Comparison of ENCODE assay signal across 2 cellular contexts in the genomic region with DNA sequence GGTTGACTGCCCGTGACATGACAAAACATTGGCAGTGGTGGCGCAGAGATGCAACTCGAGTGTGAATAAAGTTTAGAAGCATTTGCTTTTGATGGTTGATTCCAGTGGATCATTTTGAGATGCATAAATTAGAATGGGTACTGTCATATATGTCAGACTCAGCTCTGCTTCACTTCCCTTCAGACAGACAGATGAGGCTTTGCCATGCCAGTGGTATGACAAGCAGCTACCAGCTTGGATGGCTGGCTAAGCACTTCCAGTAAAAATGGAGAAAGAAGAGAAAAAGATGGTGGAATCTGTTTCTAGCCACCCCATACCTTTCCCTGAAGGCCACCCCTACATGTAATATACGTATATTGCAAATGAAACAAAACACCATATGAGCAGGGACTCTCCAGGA.
TF ChIP-seq lines count a peak whose summit lies in the region.

No MANE protein-coding gene starts in this region.

TF ChIP-seq in SK-N-SH, 30 proteins besides CTCF, POLR2A, EP300 and RAD21:
- no peak for TF ChIP-seq USF2 (IDR thresholded peaks at IDR 0.05; ENCODE audit: borderline replicate concordance, low read depth, low read length)
- TF ChIP-seq NRF1 (IDR thresholded peaks at IDR 0.05; ENCODE audit: low read depth, low read length): no peak
- no peak for TF ChIP-seq SIN3A (IDR thresholded peaks at IDR 0.05; ENCODE audit: borderline replicate concordance, low read depth, low read length)
- no peak for TF ChIP-seq POLR2AphosphoS5 (IDR thresholded peaks at IDR 0.05; ENCODE audit: low read depth, low read length)
- TF ChIP-seq JUND (IDR thresholded peaks at IDR 0.05): no peak

TF ChIP-seq in SK-N-SH treated with all-trans-retinoic acid at 6 μM for 48 hours, 23 proteins besides CTCF, POLR2A, EP300 and RAD21 (continued from another document):
- TF ChIP-seq, protein P1, sequence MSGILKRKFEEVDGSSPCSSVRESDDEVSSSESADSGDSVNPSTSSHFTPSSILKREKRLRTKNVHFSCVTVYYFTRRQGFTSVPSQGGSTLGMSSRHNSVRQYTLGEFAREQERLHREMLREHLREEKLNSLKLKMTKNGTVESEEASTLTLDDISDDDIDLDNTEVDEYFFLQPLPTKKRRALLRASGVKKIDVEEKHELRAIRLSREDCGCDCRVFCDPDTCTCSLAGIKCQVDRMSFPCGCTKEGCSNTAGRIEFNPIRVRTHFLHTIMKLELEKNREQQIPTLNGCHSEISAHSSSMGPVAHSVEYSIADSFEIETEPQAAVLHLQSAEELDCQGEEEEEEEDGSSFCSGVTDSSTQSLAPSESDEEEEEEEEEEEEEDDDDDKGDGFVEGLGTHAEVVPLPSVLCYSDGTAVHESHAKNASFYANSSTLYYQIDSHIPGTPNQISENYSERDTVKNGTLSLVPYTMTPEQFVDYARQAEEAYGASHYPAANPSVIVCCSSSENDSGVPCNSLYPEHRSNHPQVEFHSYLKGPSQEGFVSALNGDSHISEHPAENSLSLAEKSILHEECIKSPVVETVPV (CRISPR knock-in tag; IDR thresholded peaks at IDR 0.05): no peak
- no peak for TF ChIP-seq RARB (CRISPR knock-in tag; IDR thresholded peaks at IDR 0.05)
- TF ChIP-seq ESRRG (CRISPR knock-in tag; IDR thresholded peaks at IDR 0.05): no peak
- TF ChIP-seq, protein P2, sequence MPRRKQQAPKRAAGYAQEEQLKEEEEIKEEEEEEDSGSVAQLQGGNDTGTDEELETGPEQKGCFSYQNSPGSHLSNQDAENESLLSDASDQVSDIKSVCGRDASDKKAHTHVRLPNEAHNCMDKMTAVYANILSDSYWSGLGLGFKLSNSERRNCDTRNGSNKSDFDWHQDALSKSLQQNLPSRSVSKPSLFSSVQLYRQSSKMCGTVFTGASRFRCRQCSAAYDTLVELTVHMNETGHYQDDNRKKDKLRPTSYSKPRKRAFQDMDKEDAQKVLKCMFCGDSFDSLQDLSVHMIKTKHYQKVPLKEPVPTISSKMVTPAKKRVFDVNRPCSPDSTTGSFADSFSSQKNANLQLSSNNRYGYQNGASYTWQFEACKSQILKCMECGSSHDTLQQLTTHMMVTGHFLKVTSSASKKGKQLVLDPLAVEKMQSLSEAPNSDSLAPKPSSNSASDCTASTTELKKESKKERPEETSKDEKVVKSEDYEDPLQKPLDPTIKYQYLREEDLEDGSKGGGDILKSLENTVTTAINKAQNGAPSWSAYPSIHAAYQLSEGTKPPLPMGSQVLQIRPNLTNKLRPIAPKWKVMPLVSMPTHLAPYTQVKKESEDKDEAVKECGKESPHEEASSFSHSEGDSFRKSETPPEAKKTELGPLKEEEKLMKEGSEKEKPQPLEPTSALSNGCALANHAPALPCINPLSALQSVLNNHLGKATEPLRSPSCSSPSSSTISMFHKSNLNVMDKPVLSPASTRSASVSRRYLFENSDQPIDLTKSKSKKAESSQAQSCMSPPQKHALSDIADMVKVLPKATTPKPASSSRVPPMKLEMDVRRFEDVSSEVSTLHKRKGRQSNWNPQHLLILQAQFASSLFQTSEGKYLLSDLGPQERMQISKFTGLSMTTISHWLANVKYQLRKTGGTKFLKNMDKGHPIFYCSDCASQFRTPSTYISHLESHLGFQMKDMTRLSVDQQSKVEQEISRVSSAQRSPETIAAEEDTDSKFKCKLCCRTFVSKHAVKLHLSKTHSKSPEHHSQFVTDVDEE (CRISPR knock-in tag; IDR thresholded peaks at IDR 0.05): no peak
- TF ChIP-seq ZFP30 (CRISPR knock-in tag; IDR thresholded peaks at IDR 0.05): no peak
- TF ChIP-seq, protein P3, sequence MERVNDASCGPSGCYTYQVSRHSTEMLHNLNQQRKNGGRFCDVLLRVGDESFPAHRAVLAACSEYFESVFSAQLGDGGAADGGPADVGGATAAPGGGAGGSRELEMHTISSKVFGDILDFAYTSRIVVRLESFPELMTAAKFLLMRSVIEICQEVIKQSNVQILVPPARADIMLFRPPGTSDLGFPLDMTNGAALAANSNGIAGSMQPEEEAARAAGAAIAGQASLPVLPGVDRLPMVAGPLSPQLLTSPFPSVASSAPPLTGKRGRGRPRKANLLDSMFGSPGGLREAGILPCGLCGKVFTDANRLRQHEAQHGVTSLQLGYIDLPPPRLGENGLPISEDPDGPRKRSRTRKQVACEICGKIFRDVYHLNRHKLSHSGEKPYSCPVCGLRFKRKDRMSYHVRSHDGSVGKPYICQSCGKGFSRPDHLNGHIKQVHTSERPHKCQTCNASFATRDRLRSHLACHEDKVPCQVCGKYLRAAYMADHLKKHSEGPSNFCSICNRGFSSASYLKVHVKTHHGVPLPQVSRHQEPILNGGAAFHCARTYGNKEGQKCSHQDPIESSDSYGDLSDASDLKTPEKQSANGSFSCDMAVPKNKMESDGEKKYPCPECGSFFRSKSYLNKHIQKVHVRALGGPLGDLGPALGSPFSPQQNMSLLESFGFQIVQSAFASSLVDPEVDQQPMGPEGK (CRISPR knock-in tag; IDR thresholded peaks at IDR 0.05; ENCODE audit: borderline replicate concordance): no peak
- TF ChIP-seq CREB5 (CRISPR knock-in tag; IDR thresholded peaks at IDR 0.05; ENCODE audit: low read depth): no peak
- TF ChIP-seq CSDC2 (CRISPR knock-in tag; IDR thresholded peaks at IDR 0.05): no peak
- TF ChIP-seq POU6F1 (CRISPR knock-in tag; IDR thresholded peaks at IDR 0.05; ENCODE audit: borderline replicate concordance, low read depth): no peak
- no peak for TF ChIP-seq OSR1 (CRISPR knock-in tag; IDR thresholded peaks at IDR 0.05)
- no peak for TF ChIP-seq TCF4 (CRISPR knock-in tag; IDR thresholded peaks at IDR 0.05; ENCODE audit: borderline replicate concordance)
- TF ChIP-seq SNAI2 (CRISPR knock-in tag; IDR thresholded peaks at IDR 0.05): no peak
- no peak for TF ChIP-seq ISL1 (CRISPR knock-in tag; IDR thresholded peaks at IDR 0.05)
- TF ChIP-seq ZNF8 (CRISPR knock-in tag; IDR thresholded peaks at IDR 0.05): no peak
- no peak for TF ChIP-seq PPARA (CRISPR knock-in tag; IDR thresholded peaks at IDR 0.05; ENCODE audit: borderline replicate concordance)
